Comparison of ENCODE assay signal across 9 cellular contexts in genomic region chr6:30782425-30783014, GRCh38. TPM values are rescaled to one million over a fixed set of nuclear protein-coding genes. Genes with fewer than 3 reads are reported as not detected.
DNase-seq lines count a peak whose midpoint lies in the region; ATAC-seq and TF ChIP-seq lines count a peak whose summit lies in the region.
"Had no signal": no experiment of that assay in that cellular context is flagged by ENCODE, and none has a peak within 500 bp of the region (broad histone marks: within the 10 kb centered on the region; RNA-seq: fewer than 3 reads in every experiment).

No MANE protein-coding gene starts in this region.

- no peak for TF ChIP-seq POLR2A in right lobe of liver (IDR thresholded peaks at IDR 0.05)
- TF ChIP-seq POLR2A in upper lobe of left lung (IDR thresholded peaks at IDR 0.05) = no peak

- H3K9me3 ChIP-seq in right lobe of liver = no peaks in the 10 kb centered on the region
- H3K9me3 ChIP-seq in upper lobe of left lung = no peaks in the 10 kb centered on the region

- H3K27ac ChIP-seq in angular gyrus (ENCODE audit: low read depth, low read length) (peak overlapping the region; percentile 90), right lobe of liver (peak overlapping the region; percentile 89 to 92 (median 89)), upper lobe of left lung (peak overlapping the region; percentile 82 to 92 (median 84))

- intact Hi-C loops in right lobe of liver (cut with DNase I) = no loop called here

- H3K27me3 Mint-ChIP-seq in activated T-cell treated with anti-CD3 and anti-CD28 coated beads, Interleukin-2, amount 50 U/mL, for 24 hours = no peaks in the 10 kb centered on the region
- H3K27me3 Mint-ChIP-seq in activated T-cell treated with anti-CD3 and anti-CD28 coated beads, Interleukin-2, amount 50 U/mL, for 72 hours (ENCODE audit: low read depth) = no peaks in the 10 kb centered on the region
- H3K27me3 Mint-ChIP-seq: CD4-positive, CD25-positive, alpha-beta regulatory T cell had no signal

- H3K27me3 ChIP-seq in right lobe of liver (no peaks in the 10 kb centered on the region), upper lobe of left lung (no peaks in the 10 kb centered on the region)

- H3K36me3 ChIP-seq in right lobe of liver (no peaks in the 10 kb centered on the region), upper lobe of left lung (no peaks in the 10 kb centered on the region)

- H3K36me3 Mint-ChIP-seq in activated T-cell treated with anti-CD3 and anti-CD28 coated beads, Interleukin-2, amount 50 U/mL, for 24 hours (ENCODE audit: low read depth) = no peaks in the 10 kb centered on the region
- H3K36me3 Mint-ChIP-seq in activated T-cell treated with anti-CD3 and anti-CD28 coated beads, Interleukin-2, amount 50 U/mL, for 72 hours (ENCODE audit: insufficient read depth in 2 of 2) = peaks cover 0 to 4% of the 10 kb centered on the region in 2 donors
- H3K36me3 Mint-ChIP-seq: CD4-positive, CD25-positive, alpha-beta regulatory T cell had no signal

- no peaks in the 10 kb centered on the region for H3K9me3 Mint-ChIP-seq in activated T-cell treated with anti-CD3 and anti-CD28 coated beads, Interleukin-2, amount 50 U/mL, for 24 hours
- H3K9me3 Mint-ChIP-seq in activated T-cell treated with anti-CD3 and anti-CD28 coated beads, Interleukin-2, amount 50 U/mL, for 72 hours = peaks cover 0 to 1% of the 10 kb centered on the region in 2 donors
- H3K9me3 Mint-ChIP-seq: CD4-positive, CD25-positive, alpha-beta regulatory T cell had no signal

- H3K4me1 Mint-ChIP-seq in activated T-cell treated with anti-CD3 and anti-CD28 coated beads, Interleukin-2, amount 50 U/mL, for 24 hours (ENCODE audit: low read depth) = peaks cover 65% of the 10 kb centered on the region
- H3K4me1 Mint-ChIP-seq in activated T-cell treated with anti-CD3 and anti-CD28 coated beads, Interleukin-2, amount 50 U/mL, for 72 hours (ENCODE audit: low read depth) = peaks cover 81% of the 10 kb centered on the region

- no peak for TF ChIP-seq CTCF in right lobe of liver (IDR thresholded peaks at IDR 0.05)
- TF ChIP-seq CTCF in upper lobe of left lung (IDR thresholded peaks at IDR 0.05) = no peak

- peaks cover 2 to 32% (median 7%) of the 10 kb centered on the region in 4 donors for H3K4me1 ChIP-seq in right lobe of liver
- H3K4me1 ChIP-seq in upper lobe of left lung = peaks cover 43 to 55% (median 48%) of the 10 kb centered on the region in 4 donors

- H3K27ac Mint-ChIP-seq in activated T-cell treated with anti-CD3 and anti-CD28 coated beads, Interleukin-2, amount 50 U/mL, for 24 hours = peak overlapping the region; percentile 85
- H3K27ac Mint-ChIP-seq in activated T-cell treated with anti-CD3 and anti-CD28 coated beads, Interleukin-2, amount 50 U/mL, for 72 hours = no peak overlapping the region

- peak overlapping the region; percentile 56 for H3K4me3 Mint-ChIP-seq in activated T-cell treated with anti-CD3 and anti-CD28 coated beads, Interleukin-2, amount 50 U/mL, for 24 hours
- peak overlapping the region in 1 of 2 donors; percentile 81 for H3K4me3 Mint-ChIP-seq in activated T-cell treated with anti-CD3 and anti-CD28 coated beads, Interleukin-2, amount 50 U/mL, for 72 hours
- H3K4me3 Mint-ChIP-seq: CD4-positive, CD25-positive, alpha-beta regulatory T cell had no signal

- TF ChIP-seq EP300 in upper lobe of left lung (IDR thresholded peaks at IDR 0.05) = no peak

- no peak for ATAC-seq in activated T-cell treated with anti-CD3 and anti-CD28 coated beads, Interleukin-2, amount 50 U/mL, for 72 hours (replicated peaks in 1 of 2)
- ATAC-seq in right lobe of liver (peak; percentile 49 to 64 (median 56)), upper lobe of left lung (ENCODE audit: low FRiP score in 2 of 2) (peak in 1 of 2 donors; percentile 50), HG03139 (IDR thresholded peaks at IDR 0.05; ENCODE audit: unreplicated experiment) (no peak)

- H3K4me3 ChIP-seq in right lobe of liver (no peak overlapping the region), upper lobe of left lung (no peak overlapping the region)

- no peak for DNase-seq in activated T-cell treated with anti-CD3 and anti-CD28 coated beads, Interleukin-2, amount 50 U/mL, for 24 hours
- no peak for DNase-seq in activated T-cell treated with anti-CD3 and anti-CD28 coated beads, Interleukin-2, amount 50 U/mL, for 72 hours
- DNase-seq in right lobe of liver (no peak), upper lobe of left lung (no peak), HPDE6-E6E7 (ENCODE audit: extremely low spot score) (no peak)
- DNase-seq in activated CD4-positive, CD25-positive, alpha-beta regulatory T cell (lab: John Stamatoyannopoulos, UW) = no peak
- DNase-seq: CD4-positive, CD25-positive, alpha-beta regulatory T cell had no signal

RNA-seq across cellular contexts. Expression of gene IER3, which starts 38.2 kb away (rescaled TPM):
- 100 to 1,000 TPM; 174 to 197 TPM for total RNA-seq in activated T-cell treated with anti-CD3 and anti-CD28 coated beads, Interleukin-2, amount 50 U/mL, for 72 hours
- total RNA-seq in right lobe of liver = 10 to 100 TPM in 3 of 6 experiments, 1 to 10 TPM in 3; 2.8 to 72.3 (median 24.5) TPM
- total RNA-seq in upper lobe of left lung = 10 to 100 TPM in 4 of 6 donors, 1 to 10 TPM in 2; 4.2 to 61.1 (median 19.8) TPM

RNA-seq across cellular contexts. Expression of gene FLOT1, which starts 40.0 kb away (rescaled TPM):
- 100 to 1,000 TPM; 293 to 319 TPM for total RNA-seq in activated T-cell treated with anti-CD3 and anti-CD28 coated beads, Interleukin-2, amount 50 U/mL, for 72 hours
- total RNA-seq in right lobe of liver = 10 to 100 TPM; 37.1 to 92.2 (median 73.5) TPM
- 100 to 1,000 TPM; 133 to 212 (median 143) TPM for total RNA-seq in upper lobe of left lung

Comparison
In these comparisons a context has a peak if more than half of its experiments do, and no peak if none do; other contexts are left out.
1. ATAC-seq: peak in right lobe of liver (4 of 4); none in activated T-cell treated with anti-CD3 and anti-CD28 coated beads, Interleukin-2, amount 50 U/mL, for 72 hours (0 of 2) and HG03139 (single experiment).
2. Peak in every context shown above with its lines, with median percentiles within 50 percentile points of each other: H3K27ac ChIP-seq.